In genomic region chr17:40248507-40248906, GRCh38 we compare ENCODE assay signal across 30 cellular contexts.
"Had no signal": no experiment of that assay in that cellular context is flagged by ENCODE, and none has a peak within 500 bp of the region (broad histone marks: within the 10 kb centered on the region; RNA-seq: fewer than 3 reads in every experiment).

No MANE protein-coding gene starts in this region.

- H3K27ac Mint-ChIP-seq: activated CD4-positive, alpha-beta memory T cell treated with anti-CD3 and anti-CD28 coated beads for 36 hours; activated CD4-positive, alpha-beta T cell treated with anti-CD3 and anti-CD28 coated beads, Interleukin-2, amount 10 ng/mL, durations not matched to agents 24 days and 14 days; activated naive CD4-positive, alpha-beta T cell treated with anti-CD3 and anti-CD28 coated beads, Interleukin-2, amount 10 ng/mL, durations not matched to agents 7 days and 5 days; activated T-cell treated with anti-CD3 and anti-CD28 coated beads, Interleukin-2, amount 50 U/mL, for 24 hours; dendritic cell treated with granulocyte-macrophage colony-stimulating factor and Interleukin-4, amounts not matched to agents 40 ng/mL and 50 ng/mL, for 4 days; stimulated activated effector memory CD8-positive, alpha-beta T cell treated with anti-CD3 and anti-CD28 coated beads, Interleukin-12 subunit alpha, Interleukin-12 subunit beta, amount 100 ng/mL, for 72 hours; stimulated activated naive CD8-positive, alpha-beta T cell treated with anti-CD3 and anti-CD28 coated beads, Interleukin-15, amount 100 ng/mL, for 72 hours; T-helper 1 cell treated with Interleukin-12 subunit alpha and Interleukin-12 subunit beta and Interleukin-4 antibody, amounts not matched to agents 30 μg/mL and 1 μg/mL, for 36 hours; type B pancreatic cell had no signal

- ATAC-seq: pancreas; psoas muscle; stimulated activated effector memory CD8-positive, alpha-beta T cell treated with anti-CD3 and anti-CD28 coated beads, Interleukin-12 subunit alpha, Interleukin-12 subunit beta, amount 100 ng/mL, for 72 hours; stimulated activated naive CD8-positive, alpha-beta T cell treated with anti-CD3 and anti-CD28 coated beads, Interleukin-15, amount 100 ng/mL, for 72 hours had no signal

- H3K36me3 ChIP-seq: esophagus muscularis mucosa, left ventricle myocardium inferior, pancreas, sigmoid colon had no signal

- H3K27me3 Mint-ChIP-seq: activated CD4-positive, alpha-beta memory T cell treated with anti-CD3 and anti-CD28 coated beads for 36 hours; activated CD4-positive, alpha-beta T cell treated with anti-CD3 and anti-CD28 coated beads, Interleukin-2, amount 10 ng/mL, durations not matched to agents 24 days and 14 days; activated naive CD4-positive, alpha-beta T cell treated with anti-CD3 and anti-CD28 coated beads, Interleukin-2, amount 10 ng/mL, durations not matched to agents 7 days and 5 days; activated T-cell treated with anti-CD3 and anti-CD28 coated beads, Interleukin-2, amount 50 U/mL, for 24 hours; central memory CD8-positive, alpha-beta T cell; dendritic cell treated with granulocyte-macrophage colony-stimulating factor and Interleukin-4, amounts not matched to agents 40 ng/mL and 50 ng/mL, for 4 days; stimulated activated naive CD8-positive, alpha-beta T cell treated with anti-CD3 and anti-CD28 coated beads, Interleukin-15, amount 100 ng/mL, for 72 hours; type B pancreatic cell had no signal

- H3K9me3 Mint-ChIP-seq: activated CD4-positive, alpha-beta memory T cell treated with anti-CD3 and anti-CD28 coated beads for 36 hours; activated CD4-positive, alpha-beta T cell treated with anti-CD3 and anti-CD28 coated beads, Interleukin-2, amount 10 ng/mL, durations not matched to agents 24 days and 14 days; activated naive CD4-positive, alpha-beta T cell treated with anti-CD3 and anti-CD28 coated beads, Interleukin-2, amount 10 ng/mL, durations not matched to agents 7 days and 5 days; activated T-cell treated with anti-CD3 and anti-CD28 coated beads, Interleukin-2, amount 50 U/mL, for 24 hours; central memory CD8-positive, alpha-beta T cell; dendritic cell treated with granulocyte-macrophage colony-stimulating factor and Interleukin-4, amounts not matched to agents 40 ng/mL and 50 ng/mL, for 4 days; nephron; stimulated activated effector memory CD8-positive, alpha-beta T cell treated with anti-CD3 and anti-CD28 coated beads, Interleukin-12 subunit alpha, Interleukin-12 subunit beta, amount 100 ng/mL, for 72 hours; stimulated activated naive CD8-positive, alpha-beta T cell treated with anti-CD3 and anti-CD28 coated beads, Interleukin-15, amount 100 ng/mL, for 72 hours; T-helper 1 cell treated with Interleukin-12 subunit alpha and Interleukin-12 subunit beta and Interleukin-4 antibody, amounts not matched to agents 30 μg/mL and 1 μg/mL, for 36 hours; type B pancreatic cell had no signal

- H3K4me3 Mint-ChIP-seq: activated CD4-positive, alpha-beta memory T cell treated with anti-CD3 and anti-CD28 coated beads for 36 hours; activated CD4-positive, alpha-beta T cell treated with anti-CD3 and anti-CD28 coated beads, Interleukin-2, amount 10 ng/mL, durations not matched to agents 24 days and 14 days; activated naive CD4-positive, alpha-beta T cell treated with anti-CD3 and anti-CD28 coated beads, Interleukin-2, amount 10 ng/mL, durations not matched to agents 7 days and 5 days; activated T-cell treated with anti-CD3 and anti-CD28 coated beads, Interleukin-2, amount 50 U/mL, for 24 hours; central memory CD8-positive, alpha-beta T cell; dendritic cell treated with granulocyte-macrophage colony-stimulating factor and Interleukin-4, amounts not matched to agents 40 ng/mL and 50 ng/mL, for 4 days; nephron; stimulated activated effector memory CD8-positive, alpha-beta T cell treated with anti-CD3 and anti-CD28 coated beads, Interleukin-12 subunit alpha, Interleukin-12 subunit beta, amount 100 ng/mL, for 72 hours; stimulated activated naive CD8-positive, alpha-beta T cell treated with anti-CD3 and anti-CD28 coated beads, Interleukin-15, amount 100 ng/mL, for 72 hours; T-helper 1 cell treated with Interleukin-12 subunit alpha and Interleukin-12 subunit beta and Interleukin-4 antibody, amounts not matched to agents 30 μg/mL and 1 μg/mL, for 36 hours; type B pancreatic cell had no signal

- H3K27ac ChIP-seq: esophagus muscularis mucosa, left ventricle myocardium inferior, pancreas, psoas muscle, WERI-Rb-1 had no signal

- DNase-seq: activated CD4-positive, alpha-beta memory T cell treated with anti-CD3 and anti-CD28 coated beads for 36 hours; activated CD4-positive, alpha-beta T cell treated with anti-CD3 and anti-CD28 coated beads, Interleukin-2, amount 10 ng/mL, durations not matched to agents 24 days and 14 days; activated CD4-positive, CD25-positive, alpha-beta regulatory T cell treated with anti-CD3 and anti-CD28 coated beads, Interleukin-2, amount 50 U/mL, for 72 hours; activated CD8-positive, alpha-beta memory T cell treated with anti-CD3 and anti-CD28 coated beads, Interleukin-2, amount 50 U/mL, for 48 hours; activated gamma-delta T cell; activated naive CD4-positive, alpha-beta T cell treated with anti-CD3 and anti-CD28 coated beads, Interleukin-2, amount 10 ng/mL, durations not matched to agents 7 days and 5 days; activated T-cell treated with anti-CD3 and anti-CD28 coated beads, Interleukin-2, amount 50 U/mL, for 24 hours; amniotic stem cell; effector CD4-positive, alpha-beta T cell; foreskin melanocyte; left ventricle myocardium inferior; nucleus accumbens; pancreas; psoas muscle; sigmoid colon; small intestine; stimulated activated CD4-positive, alpha-beta T cell treated with anti-CD3 and anti-CD28 coated beads, Interleukin-4, amount 100 ng/mL, for 24 hours; stimulated activated naive CD8-positive, alpha-beta T cell treated with anti-CD3 and anti-CD28 coated beads, Interleukin-15, amount 100 ng/mL, for 72 hours; substantia nigra; SW 1271; T-helper 9 cell; WERI-Rb-1 had no signal

- H3K9me3 ChIP-seq: esophagus muscularis mucosa, left ventricle myocardium inferior, pancreas, psoas muscle, sigmoid colon had no signal

- H3K36me3 Mint-ChIP-seq: type B pancreatic cell had no signal

- H3K4me3 ChIP-seq: esophagus muscularis mucosa, left ventricle myocardium inferior, lung, pancreas, psoas muscle, sigmoid colon had no signal

- H3K27me3 ChIP-seq: esophagus muscularis mucosa, pancreas, sigmoid colon had no signal
